ENCODE assay signal across 25 cellular contexts in genomic region chrY:15457682-15458081, GRCh38.
A peak's percentile ranks its signal among the peaks of the same experiment; 100 is the strongest.
DNase-seq lines count a peak whose midpoint lies in the region; ATAC-seq and TF ChIP-seq lines count a peak whose summit lies in the region.
"Had no signal": no experiment of that assay in that cellular context is flagged by ENCODE, and none has a peak within 500 bp of the region (broad histone marks: within the 10 kb centered on the region; RNA-seq: fewer than 3 reads in every experiment).

No MANE protein-coding gene starts in this region.

- H2AFZ ChIP-seq in mesenchymal stem cell (ENCODE audit: low read depth, low read length), result no peak overlapping the region

- no peaks in the 10 kb centered on the region for H3K4me1 Mint-ChIP-seq in activated T-helper 17 cell treated with anti-CD3 and anti-CD28 coated beads, Interleukin-2, amount 50 U/mL, for 72 hours
- no peaks in the 10 kb centered on the region for H3K4me1 Mint-ChIP-seq in endodermal cell
- H3K4me1 Mint-ChIP-seq: CD14-positive monocyte; CD4-positive, CD25-positive, alpha-beta regulatory T cell; CD8-positive, alpha-beta memory T cell had no signal

- no peak overlapping the region for H3K9ac ChIP-seq in endodermal cell (ENCODE audit: extremely low read depth, low read length, poor library complexity, severe bottlenecking)
- H3K9ac ChIP-seq in mesenchymal stem cell (ENCODE audit: low read length), result no peak overlapping the region
- H3K9ac ChIP-seq: BLaER1 had no signal

- H3K36me3 ChIP-seq in endodermal cell (ENCODE audit: control insufficient read depth, insufficient read depth, low read length) (no peaks in the 10 kb centered on the region), mesenchymal stem cell (ENCODE audit: control insufficient read depth in 1 of 2, insufficient read depth in 2 of 2, low read depth in 1 of 2, low read length in 2 of 2) (no peaks in the 10 kb centered on the region)
- H3K36me3 ChIP-seq: BE2C, BLaER1 had no signal

- no peak overlapping the region for H4K91ac ChIP-seq in mesenchymal stem cell (ENCODE audit: low read length)

- H3K27ac Mint-ChIP-seq in activated naive CD4-positive, alpha-beta T cell treated with anti-CD3 and anti-CD28 coated beads, Interleukin-2, amount 50 U/mL, for 72 hours, result no peak overlapping the region
- no peak overlapping the region for H3K27ac Mint-ChIP-seq in activated T-helper 17 cell treated with anti-CD3 and anti-CD28 coated beads, Interleukin-2, amount 50 U/mL, for 72 hours
- H3K27ac Mint-ChIP-seq in endodermal cell, result no peak overlapping the region
- H3K27ac Mint-ChIP-seq: CD14-positive monocyte; CD4-positive, CD25-positive, alpha-beta regulatory T cell had no signal

- peaks cover 0 to 6% of the 10 kb centered on the region in 2 donors for H3K36me3 Mint-ChIP-seq in activated naive CD4-positive, alpha-beta T cell treated with anti-CD3 and anti-CD28 coated beads, Interleukin-2, amount 50 U/mL, for 72 hours
- no peaks in the 10 kb centered on the region for H3K36me3 Mint-ChIP-seq in activated T-helper 17 cell treated with anti-CD3 and anti-CD28 coated beads, Interleukin-2, amount 50 U/mL, for 72 hours (ENCODE audit: low read depth)
- H3K36me3 Mint-ChIP-seq in endodermal cell (ENCODE audit: low read depth), result no peaks in the 10 kb centered on the region
- H3K36me3 Mint-ChIP-seq: CD14-positive monocyte; CD4-positive, alpha-beta memory T cell; CD4-positive, CD25-positive, alpha-beta regulatory T cell; CD8-positive, alpha-beta memory T cell had no signal

- H3K4me3 ChIP-seq in endodermal cell (ENCODE audit: low read length), result no peak overlapping the region
- no peak overlapping the region for H3K4me3 ChIP-seq in mesenchymal stem cell (ENCODE audit: insufficient read depth in 1 of 2, low read depth in 1 of 2, low read length in 2 of 2)
- H3K4me3 ChIP-seq: BLaER1, GM12878 had no signal

- H3K79me1 ChIP-seq in mesenchymal stem cell (replicated peaks; ENCODE audit: low read length, poor library complexity, severe bottlenecking), result no peaks in the 10 kb centered on the region

- no peak overlapping the region for H2AK5ac ChIP-seq in mesenchymal stem cell (ENCODE audit: low read length, severe bottlenecking)

- no peaks in the 10 kb centered on the region for H3K9me3 Mint-ChIP-seq in activated naive CD4-positive, alpha-beta T cell treated with anti-CD3 and anti-CD28 coated beads, Interleukin-2, amount 50 U/mL, for 72 hours
- H3K9me3 Mint-ChIP-seq in activated T-helper 17 cell treated with anti-CD3 and anti-CD28 coated beads, Interleukin-2, amount 50 U/mL, for 72 hours, result no peaks in the 10 kb centered on the region
- no peaks in the 10 kb centered on the region for H3K9me3 Mint-ChIP-seq in endodermal cell
- H3K9me3 Mint-ChIP-seq: CD4-positive, alpha-beta memory T cell; CD4-positive, CD25-positive, alpha-beta regulatory T cell; CD8-positive, alpha-beta memory T cell had no signal

- no peak overlapping the region for H2BK120ac ChIP-seq in mesenchymal stem cell (ENCODE audit: low read depth, low read length)

- no peaks in the 10 kb centered on the region for H3K27me3 ChIP-seq in endodermal cell (ENCODE audit: control insufficient read depth, insufficient read depth, low read length, poor library complexity, severe bottlenecking)
- H3K27me3 ChIP-seq in mesenchymal stem cell (ENCODE audit: control insufficient read depth in 1 of 2, insufficient read depth in 1 of 2, low read length in 2 of 2), result no peaks in the 10 kb centered on the region
- H3K27me3 ChIP-seq: BE2C, BLaER1 had no signal

- WGBS in endodermal cell (ENCODE audit: insufficient coverage in 1 of 2, insufficient read length in 1 of 2), 2 experiments, result 82% methylated on average over 2 of the region's 3 CpGs; no CpG with 5 or more reads in 1 of the 2 experiments
- 83% methylated on average over 2 of the region's 3 CpGs for WGBS in mesenchymal stem cell

- H3K4me1 ChIP-seq in endodermal cell (ENCODE audit: control insufficient read depth, insufficient read depth, low read length), result no peaks in the 10 kb centered on the region
- H3K4me1 ChIP-seq in mesenchymal stem cell (ENCODE audit: control insufficient read depth, insufficient read depth, low read depth, low read length), result peaks cover 8% of the 10 kb centered on the region
- H3K4me1 ChIP-seq: BE2C, BLaER1 had no signal

- no peak for DNase-seq in activated naive CD4-positive, alpha-beta T cell treated with anti-CD3 and anti-CD28 coated beads, Interleukin-2, amount 50 U/mL, for 72 hours (ENCODE audit: low spot score in 2 of 2)
- no peak for DNase-seq in activated naive CD4-positive, alpha-beta T cell treated with anti-CD3 and anti-CD28 coated beads, Interleukin-2, amount 50 U/mL, for 16 hours
- DNase-seq in endodermal cell (no peak), mesenchymal stem cell (no peak)
- DNase-seq: 8988T; ACHN; BE2C; C1 segment of cervical spinal cord; CD4-positive, alpha-beta memory T cell; CD4-positive, CD25-positive, alpha-beta regulatory T cell; CD8-positive, alpha-beta memory T cell; COR-L47; DMS 273 treated with DMSO at 0.1 percent for 48 hours; DMS153; DMS53; DMS79; DND-41; EL; GDM1 had no signal

- no peak overlapping the region for H3K4ac ChIP-seq in mesenchymal stem cell (ENCODE audit: low read depth in 1 of 2, low read length in 2 of 2)

- no peak overlapping the region for H3K18ac ChIP-seq in mesenchymal stem cell (ENCODE audit: low read depth in 1 of 2, low read length in 2 of 2)

- ATAC-seq in activated naive CD4-positive, alpha-beta T cell treated with anti-CD3 and anti-CD28 coated beads, Interleukin-2, amount 50 U/mL, for 72 hours, result peak; percentile 36 to 71
- ATAC-seq in HG02884 (IDR thresholded peaks at IDR 0.05; ENCODE audit: unreplicated experiment), result peak; percentile 49
- ATAC-seq in activated T-helper 17 cell treated with anti-CD3 and anti-CD28 coated beads, Interleukin-2, amount 50 U/mL, for 72 hours (replicated peaks), result peak; percentile 59
- no peak for ATAC-seq in HG02588 (IDR thresholded peaks at IDR 0.05; ENCODE audit: unreplicated experiment)
- ATAC-seq: GM12878 had no signal

- no peak for TF ChIP-seq CTCF in endodermal cell (conservative IDR thresholded peaks at IDR 0.05)

- H3K4me2 ChIP-seq in mesenchymal stem cell (ENCODE audit: low read length, poor library complexity, severe bottlenecking), result no peak overlapping the region
- H3K4me2 ChIP-seq: BLaER1 had no signal

- no peak overlapping the region for H2BK15ac ChIP-seq in mesenchymal stem cell (ENCODE audit: low read depth, poor library complexity, severe bottlenecking)

- no peak overlapping the region for H3K23ac ChIP-seq in mesenchymal stem cell (ENCODE audit: low read length in 2 of 2)

- H2BK5ac ChIP-seq in mesenchymal stem cell (ENCODE audit: low read depth, low read length, poor library complexity, severe bottlenecking), result no peak overlapping the region

- H3K9me3 ChIP-seq in endodermal cell (ENCODE audit: control insufficient read depth, low read length), result peaks cover 8% of the 10 kb centered on the region
- H3K9me3 ChIP-seq in mesenchymal stem cell (ENCODE audit: control insufficient read depth, low read length), result no peaks in the 10 kb centered on the region
- H3K9me3 ChIP-seq: BE2C, BLaER1 had no signal

- H2BK12ac ChIP-seq in mesenchymal stem cell (ENCODE audit: low read length in 2 of 2), result no peak overlapping the region

- no peaks in the 10 kb centered on the region for H3K27me3 Mint-ChIP-seq in activated T-helper 17 cell treated with anti-CD3 and anti-CD28 coated beads, Interleukin-2, amount 50 U/mL, for 72 hours
- H3K27me3 Mint-ChIP-seq in endodermal cell (ENCODE audit: insufficient read depth), result no peaks in the 10 kb centered on the region
- H3K27me3 Mint-ChIP-seq: CD4-positive, alpha-beta memory T cell; CD8-positive, alpha-beta memory T cell had no signal

- no peak overlapping the region for H3K4me3 Mint-ChIP-seq in activated T-helper 17 cell treated with anti-CD3 and anti-CD28 coated beads, Interleukin-2, amount 50 U/mL, for 72 hours
- no peak overlapping the region for H3K4me3 Mint-ChIP-seq in endodermal cell
- H3K4me3 Mint-ChIP-seq: CD14-positive monocyte; CD4-positive, CD25-positive, alpha-beta regulatory T cell; CD8-positive, alpha-beta memory T cell had no signal

- H3K27ac ChIP-seq in endodermal cell (ENCODE audit: low read depth, low read length), result no peak overlapping the region
- no peak overlapping the region for H3K27ac ChIP-seq in mesenchymal stem cell (ENCODE audit: low read length, poor library complexity, severe bottlenecking)
- H3K27ac ChIP-seq: BLaER1 had no signal

- H4K8ac ChIP-seq in mesenchymal stem cell (ENCODE audit: low read length), result no peak overlapping the region

- no peak overlapping the region for H3K14ac ChIP-seq in mesenchymal stem cell (ENCODE audit: low read length in 2 of 2)
